13 cellular contexts compared by ENCODE assay signal in genomic region chr3:100600181-100601042, GRCh38. TPM values are rescaled to one million over a fixed set of nuclear protein-coding genes. Genes with fewer than 3 reads are reported as not detected.
DNase-seq lines count a peak whose midpoint lies in the region; ATAC-seq, FAIRE-seq and TF ChIP-seq lines count a peak whose summit lies in the region.
"Had no signal": no experiment of that assay in that cellular context is flagged by ENCODE, and none has a peak within 500 bp of the region (broad histone marks: within the 10 kb centered on the region; RNA-seq: fewer than 3 reads in every experiment).

No MANE protein-coding gene starts in this region.

- intact Hi-C loops in A673 (cut with micrococcal nuclease; ENCODE audit: unreplicated experiment) (loop anchor here (5.0 to 10.0 kb wide), 2 partner anchors 127 to 594 kb away; no protein-coding TSS in a partner anchor), K562 (cut with micrococcal nuclease) (loop anchor here (5.0 kb wide), 1 partner anchor 107 kb away; the partner anchor contains the start of gene TFG)

- no peaks in the 10 kb centered on the region for H3K27me3 ChIP-seq in A673 (replicated peaks; ENCODE audit: insufficient read depth, low read depth, low read length, poor library complexity)
- H3K27me3 ChIP-seq in K562 (ENCODE audit: control insufficient read depth in 2 of 2, insufficient read depth in 2 of 2, low read length in 2 of 2) = no peaks in the 10 kb centered on the region

- in situ Hi-C loops in K562 (cut with MboI) = loop anchor here (25.0 kb wide), 1 partner anchor 763 kb away; no protein-coding TSS in a partner anchor

- H3K9me3 ChIP-seq in A673 (ENCODE audit: low read depth, low read length, poor library complexity, severe bottlenecking) = no peaks in the 10 kb centered on the region
- H3K9me3 ChIP-seq in K562 (replicated peaks; ENCODE audit: control insufficient read depth, insufficient read depth, low read depth, low read length) = no peaks in the 10 kb centered on the region

- no peaks in the 10 kb centered on the region for H3K36me3 ChIP-seq in A673 (ENCODE audit: insufficient read depth, low read length, poor library complexity, severe bottlenecking)
- no peaks in the 10 kb centered on the region for H3K36me3 ChIP-seq in K562 (ENCODE audit: control insufficient read depth, insufficient read depth, low read length)

- FAIRE-seq in K562 (lab: Jason Lieb, UNC) = no peak
- FAIRE-seq: H54 had no signal

- H3K27ac ChIP-seq in A673 (ENCODE audit: low read depth, low read length, poor library complexity, severe bottlenecking) (peak overlapping the region; percentile 40), K562 (ENCODE audit: extremely low read depth, low read depth, low read length) (no peak overlapping the region)

- no peak for TF ChIP-seq RAD21 in K562 (CRISPR knock-in tag; conservative IDR thresholded peaks at IDR 0.05 in 1 of 2, IDR thresholded peaks at IDR 0.05 in 1 of 2)

- DNase-seq in A673 (ENCODE audit: low spot score) (peak; percentile 63), DMS79 (lab: John Stamatoyannopoulos, UW) (peak; percentile 35), NCI-H1105 treated with DMSO at 0.1 percent for 48 hours (lab: John Stamatoyannopoulos, UW) (peak; percentile 35), K562 (ENCODE audit: extremely low read depth in 1 of 4, low spot score in 3 of 4) (no peak)
- no peak for DNase-seq in activated CD8-positive, alpha-beta memory T cell treated with anti-CD3 and anti-CD28 coated beads, Interleukin-2, amount 50 U/mL, for 4 hours
- DNase-seq: activated T-cell treated with anti-CD3 and anti-CD28 coated beads, Interleukin-2, amount 50 U/mL, for 4 hours; mesenchymal stem cell; NCI-H187 treated with DMSO at 0.1 percent for 48 hours had no signal

- no peak overlapping the region for H3K9ac ChIP-seq in K562 (ENCODE audit: insufficient read depth in 1 of 2, low read depth in 2 of 2, low read length in 2 of 2)

- H2AFZ ChIP-seq in K562 (ENCODE audit: low read depth, low read length) = no peak overlapping the region

- no peak for ATAC-seq in K562
- no peak for ATAC-seq in HG03342 (IDR thresholded peaks at IDR 0.05; ENCODE audit: unreplicated experiment)
- no peak for ATAC-seq in GM18517 (IDR thresholded peaks at IDR 0.05; ENCODE audit: unreplicated experiment)
- ATAC-seq in HG03571 (IDR thresholded peaks at IDR 0.05; ENCODE audit: unreplicated experiment) = no peak
- ATAC-seq: activated T-cell treated with anti-CD3 and anti-CD28 coated beads, Interleukin-2, amount 50 U/mL, for 4 hours had no signal

- BruUV-seq in A673 (replicated peaks; lab: Mats Ljungman, UMichigan) = no TSS peak
- BruUV-seq in K562 (replicated peaks; lab: Mats Ljungman, UMichigan) = no TSS peak

- TF ChIP-seq EP300 in K562 (IDR thresholded peaks at IDR 0.05; ENCODE audit: low read length) = no peak

- no peak overlapping the region for H3K4me3 ChIP-seq in A673 (ENCODE audit: low read depth, low read length, poor library complexity, severe bottlenecking)
- H3K4me3 ChIP-seq in K562 = no peak overlapping the region

- TF ChIP-seq POLR2A in K562 (conservative IDR thresholded peaks at IDR 0.05) = no peak

- no peaks in the 10 kb centered on the region for H3K9me1 ChIP-seq in K562 (ENCODE audit: control insufficient read depth, insufficient read depth, low read length)

- H3K79me2 ChIP-seq in K562 (ENCODE audit: control insufficient read depth, insufficient read depth, low read length) = no peaks in the 10 kb centered on the region

- TF ChIP-seq CTCF in A673 (conservative IDR thresholded peaks at IDR 0.05; ENCODE audit: low read depth, low read length) = no peak
- no peak for TF ChIP-seq CTCF in K562 (IDR thresholded peaks at IDR 0.05 in 2 of 3, conservative IDR thresholded peaks at IDR 0.05 in 1 of 3; ENCODE audit: insufficient read depth in 2 of 3, low read depth in 1 of 3, low read length in 3 of 3)

- H3K4me1 ChIP-seq in A673 (ENCODE audit: insufficient read depth, low read length, poor library complexity, severe bottlenecking) (peaks cover 26% of the 10 kb centered on the region), K562 (replicated peaks in 1 of 2; ENCODE audit: control insufficient read depth in 2 of 2, insufficient read depth in 2 of 2, low read length in 2 of 2) (peaks cover 0 to 8% of the 10 kb centered on the region in 2 experiments; a peak in 3 of 5 replicates)

- POLR2A ChIA-PET in A673 (lab: Charles Lee; ENCODE audit: low non-redundant PET) (no interaction called here), K562 (lab: Yijun Ruan, JAX) (interaction anchor here (1.2 kb wide), 2 partner anchors 10 to 201 kb away, joined by 4 read pairs; no protein-coding TSS in a partner anchor)

- H3K4me2 ChIP-seq in K562 (ENCODE audit: insufficient read depth, low read length) = no peak overlapping the region

- 28% methylated on average over 7 of the region's 11 CpGs for WGBS in K562 (ENCODE audit: insufficient coverage, low coverage, missing lambda C conversion rate)

- CTCF ChIA-PET in A673 (lab: Charles Lee) (interaction anchor here (0.6 to 0.7 kb wide), 2 partner anchors 15 to 106 kb away, joined by 3 to 5 read pairs; no protein-coding TSS in a partner anchor), K562 (lab: Yijun Ruan, JAX; ENCODE audit: low intra/inter-chr PET ratio) (no interaction called here)

- no peaks in the 10 kb centered on the region for H4K20me1 ChIP-seq in K562 (replicated peaks; ENCODE audit: control insufficient read depth, insufficient read depth, low read length)

TF ChIP-seq in K562, 482 proteins besides CTCF, POLR2A, EP300 and RAD21:
- TF ChIP-seq NFIC (IDR thresholded peaks at IDR 0.05) = peak; percentile 71
- peak; percentile 88 for TF ChIP-seq ZFP36 (IDR thresholded peaks at IDR 0.05; ENCODE audit: low read depth, low read length, partially characterized antibody)
- no peak for TF ChIP-seq HDAC3 (IDR thresholded peaks at IDR 0.05; ENCODE audit: borderline replicate concordance, partially characterized antibody)

RNA-seq across cellular contexts. Expression of gene ADGRG7, which starts 9.0 kb away (rescaled TPM):
- 2.4 and 2.7 TPM in 2 replicates for total RNA-seq in A673 (2021)
- total RNA-seq in K562 (2011; cell fraction: chromatin; rRNA removed; ENCODE audit: low replicate concordance) = not detected in 2 replicates
- total RNA-seq in K562 (2011; cell fraction: nucleolus; rRNA removed) = not detected in 2 replicates
- total RNA-seq in K562 (2011; cell fraction: nucleoplasm; rRNA removed) = not detected in 2 replicates
- not detected in 2 replicates for total RNA-seq in K562 (2014; rRNA removed)
- not detected in 2 replicates for total RNA-seq in K562 (2014; rRNA removed; fragmentation: Illumina TruSeq; extraction: Trizol)
- not detected in 2 replicates for total RNA-seq in K562 (2015; rRNA removed; fragmentation: Illumina TruSeq; extraction: Trizol)
- not detected in 2 replicates for total RNA-seq in K562 (2021)
- polyA plus RNA-seq in K562 (2011; rRNA removed) = not detected in 2 replicates
- polyA plus RNA-seq in K562 (2011; cell fraction: cytosol; rRNA removed) = not detected in 2 replicates
- polyA plus RNA-seq in K562 (2011; cell fraction: nucleus; rRNA removed) = not detected in 2 replicates
- not detected in 2 replicates for polyA plus RNA-seq in K562 (2012)
- polyA plus RNA-seq in K562 (2014; fragmentation: Illumina TruSeq; extraction: Trizol) = not detected in 2 replicates
- under 1 TPM; 0.03 TPM for polyA plus RNA-seq in K562 (2014; fragmentation: Nextera tagmentation; extraction: Ambion mirVana)
- 0.12 TPM in 1 of 2 replicates, not detected in the other for polyA plus RNA-seq in K562 (2014; rRNA removed)
- polyA minus RNA-seq in K562 (2011; rRNA and poly(A)+ RNA removed) = not detected in 2 replicates
- polyA minus RNA-seq in K562 (2011; cell fraction: cytosol; rRNA and poly(A)+ RNA removed) = not detected in 2 replicates
- not detected in 2 replicates for polyA minus RNA-seq in K562 (2011; cell fraction: nucleus; rRNA and poly(A)+ RNA removed)
- total RNA-seq: activated T-cell treated with anti-CD3 and anti-CD28 coated beads, Interleukin-2, amount 50 U/mL, for 4 hours; osteoblast had no signal

Comparison
In these comparisons a context has a peak if more than half of its experiments do, and no peak if none do; other contexts are left out.
1. DNase-seq: peak in A673 (single experiment), DMS79 (single experiment) and NCI-H1105 treated with DMSO at 0.1 percent for 48 hours (single experiment); none in K562 (0 of 4) and activated CD8-positive, alpha-beta memory T cell treated with anti-CD3 and anti-CD28 coated beads, Interleukin-2, amount 50 U/mL, for 4 hours (single experiment).